ENCODE assay signal across 1 cellular context in the genomic region with DNA sequence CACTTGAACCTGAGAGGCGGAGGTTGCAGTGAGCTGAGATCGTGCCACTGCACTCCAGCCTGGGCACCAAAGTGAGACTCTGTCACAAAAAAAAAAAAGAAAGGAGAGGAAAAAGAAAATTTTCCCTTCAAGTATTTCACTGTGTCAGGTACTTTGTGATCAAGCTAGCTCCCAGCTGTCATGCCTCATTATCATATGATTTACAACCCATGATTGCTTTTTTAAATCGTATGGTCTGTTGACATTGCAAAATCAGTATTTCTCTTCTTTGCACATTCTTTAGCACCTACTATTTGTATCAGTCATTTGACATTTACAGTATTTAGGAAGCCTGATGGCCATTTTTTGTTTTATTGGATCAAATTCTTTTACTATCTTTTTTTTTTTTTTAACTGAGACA.
TF ChIP-seq lines count a peak whose summit lies in the region.

No MANE protein-coding gene starts in this region.

TF ChIP-seq in HEK293, 187 proteins besides CTCF, POLR2A, EP300 and RAD21 (continued from another document):
- TF ChIP-seq, protein P1, sequence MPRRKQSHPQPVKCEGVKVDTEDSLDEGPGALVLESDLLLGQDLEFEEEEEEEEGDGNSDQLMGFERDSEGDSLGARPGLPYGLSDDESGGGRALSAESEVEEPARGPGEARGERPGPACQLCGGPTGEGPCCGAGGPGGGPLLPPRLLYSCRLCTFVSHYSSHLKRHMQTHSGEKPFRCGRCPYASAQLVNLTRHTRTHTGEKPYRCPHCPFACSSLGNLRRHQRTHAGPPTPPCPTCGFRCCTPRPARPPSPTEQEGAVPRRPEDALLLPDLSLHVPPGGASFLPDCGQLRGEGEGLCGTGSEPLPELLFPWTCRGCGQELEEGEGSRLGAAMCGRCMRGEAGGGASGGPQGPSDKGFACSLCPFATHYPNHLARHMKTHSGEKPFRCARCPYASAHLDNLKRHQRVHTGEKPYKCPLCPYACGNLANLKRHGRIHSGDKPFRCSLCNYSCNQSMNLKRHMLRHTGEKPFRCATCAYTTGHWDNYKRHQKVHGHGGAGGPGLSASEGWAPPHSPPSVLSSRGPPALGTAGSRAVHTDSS (tag by site-specific recombination; IDR thresholded peaks at IDR 0.05) = no peak
- TF ChIP-seq ZNF785 (tag by site-specific recombination; IDR thresholded peaks at IDR 0.05) (no peak), MEIS1 (CRISPR knock-in tag; IDR thresholded peaks at IDR 0.05; ENCODE audit: borderline replicate concordance) (no peak)
- TF ChIP-seq, protein P2, sequence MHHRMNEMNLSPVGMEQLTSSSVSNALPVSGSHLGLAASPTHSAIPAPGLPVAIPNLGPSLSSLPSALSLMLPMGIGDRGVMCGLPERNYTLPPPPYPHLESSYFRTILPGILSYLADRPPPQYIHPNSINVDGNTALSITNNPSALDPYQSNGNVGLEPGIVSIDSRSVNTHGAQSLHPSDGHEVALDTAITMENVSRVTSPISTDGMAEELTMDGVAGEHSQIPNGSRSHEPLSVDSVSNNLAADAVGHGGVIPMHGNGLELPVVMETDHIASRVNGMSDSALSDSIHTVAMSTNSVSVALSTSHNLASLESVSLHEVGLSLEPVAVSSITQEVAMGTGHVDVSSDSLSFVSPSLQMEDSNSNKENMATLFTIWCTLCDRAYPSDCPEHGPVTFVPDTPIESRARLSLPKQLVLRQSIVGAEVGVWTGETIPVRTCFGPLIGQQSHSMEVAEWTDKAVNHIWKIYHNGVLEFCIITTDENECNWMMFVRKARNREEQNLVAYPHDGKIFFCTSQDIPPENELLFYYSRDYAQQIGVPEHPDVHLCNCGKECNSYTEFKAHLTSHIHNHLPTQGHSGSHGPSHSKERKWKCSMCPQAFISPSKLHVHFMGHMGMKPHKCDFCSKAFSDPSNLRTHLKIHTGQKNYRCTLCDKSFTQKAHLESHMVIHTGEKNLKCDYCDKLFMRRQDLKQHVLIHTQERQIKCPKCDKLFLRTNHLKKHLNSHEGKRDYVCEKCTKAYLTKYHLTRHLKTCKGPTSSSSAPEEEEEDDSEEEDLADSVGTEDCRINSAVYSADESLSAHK (tag by site-specific recombination; IDR thresholded peaks at IDR 0.05) = no peak
